ENCODE assay signal across 1 cellular context in the genomic region with DNA sequence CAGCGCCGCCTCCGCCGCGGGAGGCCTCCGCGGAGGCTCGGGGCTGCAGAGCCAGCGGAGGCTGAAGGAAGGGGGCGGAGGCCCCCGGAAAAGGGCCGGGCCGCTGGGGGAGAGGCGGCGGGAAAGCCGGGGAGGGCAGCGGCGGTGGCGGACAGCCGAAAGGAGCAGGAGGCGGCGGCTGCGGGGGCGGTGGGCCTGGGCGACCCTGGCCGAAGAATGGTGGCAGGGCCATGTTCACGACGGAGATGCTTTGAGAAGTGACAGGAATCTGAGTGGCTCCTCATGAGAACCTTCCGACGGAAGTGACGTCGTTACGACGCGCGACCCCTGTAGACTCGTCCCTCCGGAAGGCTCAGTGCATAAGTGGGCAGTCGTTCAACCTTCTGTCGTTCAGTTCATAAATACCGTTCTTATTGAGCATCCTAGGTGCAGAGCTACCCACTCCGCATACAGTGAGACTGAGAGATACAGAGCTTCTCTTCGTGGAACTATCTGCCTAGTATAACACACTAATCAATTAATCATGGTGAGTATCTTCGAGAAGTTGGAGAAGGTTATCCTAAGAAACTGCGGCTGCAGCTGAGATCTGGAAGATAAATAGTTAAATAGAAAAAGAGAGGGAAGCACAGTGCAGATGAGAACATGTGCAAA.
TF ChIP-seq lines count a peak whose summit lies in the region.

A gene with protein sequence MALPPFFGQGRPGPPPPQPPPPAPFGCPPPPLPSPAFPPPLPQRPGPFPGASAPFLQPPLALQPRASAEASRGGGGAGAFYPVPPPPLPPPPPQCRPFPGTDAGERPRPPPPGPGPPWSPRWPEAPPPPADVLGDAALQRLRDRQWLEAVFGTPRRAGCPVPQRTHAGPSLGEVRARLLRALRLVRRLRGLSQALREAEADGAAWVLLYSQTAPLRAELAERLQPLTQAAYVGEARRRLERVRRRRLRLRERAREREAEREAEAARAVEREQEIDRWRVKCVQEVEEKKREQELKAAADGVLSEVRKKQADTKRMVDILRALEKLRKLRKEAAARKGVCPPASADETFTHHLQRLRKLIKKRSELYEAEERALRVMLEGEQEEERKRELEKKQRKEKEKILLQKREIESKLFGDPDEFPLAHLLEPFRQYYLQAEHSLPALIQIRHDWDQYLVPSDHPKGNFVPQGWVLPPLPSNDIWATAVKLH (minus strand): TSS at position 259 of the 651 bp plus-strand sequence. CDS start 27 bp downstream, at position 232.

TF ChIP-seq in K562, 482 proteins besides CTCF, POLR2A, EP300 and RAD21 (continued from another document and continues in another):
- TF ChIP-seq, protein P1, sequence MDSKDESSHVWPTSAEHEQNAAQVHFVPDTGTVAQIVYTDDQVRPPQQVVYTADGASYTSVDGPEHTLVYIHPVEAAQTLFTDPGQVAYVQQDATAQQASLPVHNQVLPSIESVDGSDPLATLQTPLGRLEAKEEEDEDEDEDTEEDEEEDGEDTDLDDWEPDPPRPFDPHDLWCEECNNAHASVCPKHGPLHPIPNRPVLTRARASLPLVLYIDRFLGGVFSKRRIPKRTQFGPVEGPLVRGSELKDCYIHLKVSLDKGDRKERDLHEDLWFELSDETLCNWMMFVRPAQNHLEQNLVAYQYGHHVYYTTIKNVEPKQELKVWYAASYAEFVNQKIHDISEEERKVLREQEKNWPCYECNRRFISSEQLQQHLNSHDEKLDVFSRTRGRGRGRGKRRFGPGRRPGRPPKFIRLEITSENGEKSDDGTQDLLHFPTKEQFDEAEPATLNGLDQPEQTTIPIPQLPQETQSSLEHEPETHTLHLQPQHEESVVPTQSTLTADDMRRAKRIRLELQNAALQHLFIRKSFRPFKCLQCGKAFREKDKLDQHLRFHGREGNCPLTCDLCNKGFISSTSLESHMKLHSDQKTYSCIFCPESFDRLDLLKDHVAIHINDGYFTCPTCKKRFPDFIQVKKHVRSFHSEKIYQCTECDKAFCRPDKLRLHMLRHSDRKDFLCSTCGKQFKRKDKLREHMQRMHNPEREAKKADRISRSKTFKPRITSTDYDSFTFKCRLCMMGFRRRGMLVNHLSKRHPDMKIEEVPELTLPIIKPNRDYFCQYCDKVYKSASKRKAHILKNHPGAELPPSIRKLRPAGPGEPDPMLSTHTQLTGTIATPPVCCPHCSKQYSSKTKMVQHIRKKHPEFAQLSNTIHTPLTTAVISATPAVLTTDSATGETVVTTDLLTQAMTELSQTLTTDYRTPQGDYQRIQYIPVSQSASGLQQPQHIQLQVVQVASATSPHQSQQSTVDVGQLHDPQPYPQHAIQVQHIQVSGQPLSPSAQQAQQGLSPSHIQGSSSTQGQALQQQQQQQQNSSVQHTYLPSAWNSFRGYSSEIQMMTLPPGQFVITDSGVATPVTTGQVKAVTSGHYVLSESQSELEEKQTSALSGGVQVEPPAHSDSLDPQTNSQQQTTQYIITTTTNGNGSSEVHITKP (IDR thresholded peaks at IDR 0.05; ENCODE audit: partially characterized antibody) = no peak
- TF ChIP-seq FIP1L1 (IDR thresholded peaks at IDR 0.05; ENCODE audit: low read depth, low read length, poor library complexity, severe bottlenecking) (no peak), DNMT1 (IDR thresholded peaks at IDR 0.05) (no peak), DPF2 (IDR thresholded peaks at IDR 0.05) (peak; percentile 32; the same call in 1 of the 2 replicates), BCL6 (CRISPR knock-in tag; IDR thresholded peaks at IDR 0.05) (no peak), ZNF232 (CRISPR knock-in tag; IDR thresholded peaks at IDR 0.05) (no peak), TFAP4 (CRISPR knock-in tag; IDR thresholded peaks at IDR 0.05; ENCODE audit: borderline replicate concordance) (peak; percentile 44), KAT2B (IDR thresholded peaks at IDR 0.05; ENCODE audit: low read depth, low read length) (no peak), DACH1 (IDR thresholded peaks at IDR 0.05; ENCODE audit: partially characterized antibody) (no peak), ZNF766 (CRISPR knock-in tag; conservative IDR thresholded peaks at IDR 0.05) (no peak), ELF2 (CRISPR knock-in tag; IDR thresholded peaks at IDR 0.05) (peak; percentile 73), DIDO1 (tag; IDR thresholded peaks at IDR 0.05; ENCODE audit: low read depth) (peak; percentile 82), SMARCA5 (IDR thresholded peaks at IDR 0.05) (no peak), FOXA1 (IDR thresholded peaks at IDR 0.05; ENCODE audit: borderline replicate concordance) (no peak), NFYB (IDR thresholded peaks at IDR 0.05; ENCODE audit: extremely low read depth, insufficient read length) (peak; percentile 4), NCOA2 (IDR thresholded peaks at IDR 0.05; ENCODE audit: partially characterized antibody in 2 of 2) (no peak), SRF (CRISPR knock-in tag; IDR thresholded peaks at IDR 0.05) (no peak), NFIC (IDR thresholded peaks at IDR 0.05) (peak; percentile 44; the same call in 1 of the 2 replicates), ZNF695 (CRISPR knock-in tag; IDR thresholded peaks at IDR 0.05) (no peak), ILF3 (IDR thresholded peaks at IDR 0.05; ENCODE audit: borderline replicate concordance) (no peak), PHF8 (IDR thresholded peaks at IDR 0.05; ENCODE audit: borderline replicate concordance, low read length) (peak; percentile 71; the same call in 1 of the 2 replicates), ZC3H11A (IDR thresholded peaks at IDR 0.05; ENCODE audit: low read depth, low read length) (no peak), ZNF57 (CRISPR knock-in tag; IDR thresholded peaks at IDR 0.05) (no peak), ILK (tag; IDR thresholded peaks at IDR 0.05; ENCODE audit: borderline replicate concordance, low read depth) (no peak), CEBPB (tag; IDR thresholded peaks at IDR 0.05) (no peak), ZNF408 (CRISPR knock-in tag; IDR thresholded peaks at IDR 0.05; ENCODE audit: low read depth) (no peak), MAX (CRISPR knock-in tag; IDR thresholded peaks at IDR 0.05) (0 out of 2 replicates have a peak, but pooled peaks have one; percentile 14), CHAMP1 (IDR thresholded peaks at IDR 0.05) (0 out of 2 replicates have a peak, but pooled peaks have one; percentile 33), ZNF717 (CRISPR knock-in tag; IDR thresholded peaks at IDR 0.05) (no peak), PHTF2 (CRISPR knock-in tag; IDR thresholded peaks at IDR 0.05) (no peak), ZNF224 (CRISPR knock-in tag; IDR thresholded peaks at IDR 0.05) (no peak), PTBP1 (IDR thresholded peaks at IDR 0.05; ENCODE audit: low read depth, low read length) (no peak), SMARCB1 (IDR thresholded peaks at IDR 0.05; ENCODE audit: insufficient read length, low read depth) (no peak), SIN3B (IDR thresholded peaks at IDR 0.05; ENCODE audit: low read depth) (peak; percentile 87), HDAC2 (IDR thresholded peaks at IDR 0.05) (no peak), HDAC8 (tag; IDR thresholded peaks at IDR 0.05) (no peak), KAT8 (IDR thresholded peaks at IDR 0.05; ENCODE audit: low read depth) (0 out of 2 replicates have a peak, but pooled peaks have one; percentile 26)
- TF ChIP-seq, protein P2, sequence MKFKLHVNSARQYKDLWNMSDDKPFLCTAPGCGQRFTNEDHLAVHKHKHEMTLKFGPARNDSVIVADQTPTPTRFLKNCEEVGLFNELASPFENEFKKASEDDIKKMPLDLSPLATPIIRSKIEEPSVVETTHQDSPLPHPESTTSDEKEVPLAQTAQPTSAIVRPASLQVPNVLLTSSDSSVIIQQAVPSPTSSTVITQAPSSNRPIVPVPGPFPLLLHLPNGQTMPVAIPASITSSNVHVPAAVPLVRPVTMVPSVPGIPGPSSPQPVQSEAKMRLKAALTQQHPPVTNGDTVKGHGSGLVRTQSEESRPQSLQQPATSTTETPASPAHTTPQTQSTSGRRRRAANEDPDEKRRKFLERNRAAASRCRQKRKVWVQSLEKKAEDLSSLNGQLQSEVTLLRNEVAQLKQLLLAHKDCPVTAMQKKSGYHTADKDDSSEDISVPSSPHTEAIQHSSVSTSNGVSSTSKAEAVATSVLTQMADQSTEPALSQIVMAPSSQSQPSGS (CRISPR knock-in tag; IDR thresholded peaks at IDR 0.05) = no peak
- TF ChIP-seq, protein P3, sequence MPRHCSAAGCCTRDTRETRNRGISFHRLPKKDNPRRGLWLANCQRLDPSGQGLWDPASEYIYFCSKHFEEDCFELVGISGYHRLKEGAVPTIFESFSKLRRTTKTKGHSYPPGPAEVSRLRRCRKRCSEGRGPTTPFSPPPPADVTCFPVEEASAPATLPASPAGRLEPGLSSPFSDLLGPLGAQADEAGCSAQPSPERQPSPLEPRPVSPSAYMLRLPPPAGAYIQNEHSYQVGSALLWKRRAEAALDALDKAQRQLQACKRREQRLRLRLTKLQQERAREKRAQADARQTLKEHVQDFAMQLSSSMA (CRISPR knock-in tag; IDR thresholded peaks at IDR 0.05) = no peak
- TF ChIP-seq, protein P4, sequence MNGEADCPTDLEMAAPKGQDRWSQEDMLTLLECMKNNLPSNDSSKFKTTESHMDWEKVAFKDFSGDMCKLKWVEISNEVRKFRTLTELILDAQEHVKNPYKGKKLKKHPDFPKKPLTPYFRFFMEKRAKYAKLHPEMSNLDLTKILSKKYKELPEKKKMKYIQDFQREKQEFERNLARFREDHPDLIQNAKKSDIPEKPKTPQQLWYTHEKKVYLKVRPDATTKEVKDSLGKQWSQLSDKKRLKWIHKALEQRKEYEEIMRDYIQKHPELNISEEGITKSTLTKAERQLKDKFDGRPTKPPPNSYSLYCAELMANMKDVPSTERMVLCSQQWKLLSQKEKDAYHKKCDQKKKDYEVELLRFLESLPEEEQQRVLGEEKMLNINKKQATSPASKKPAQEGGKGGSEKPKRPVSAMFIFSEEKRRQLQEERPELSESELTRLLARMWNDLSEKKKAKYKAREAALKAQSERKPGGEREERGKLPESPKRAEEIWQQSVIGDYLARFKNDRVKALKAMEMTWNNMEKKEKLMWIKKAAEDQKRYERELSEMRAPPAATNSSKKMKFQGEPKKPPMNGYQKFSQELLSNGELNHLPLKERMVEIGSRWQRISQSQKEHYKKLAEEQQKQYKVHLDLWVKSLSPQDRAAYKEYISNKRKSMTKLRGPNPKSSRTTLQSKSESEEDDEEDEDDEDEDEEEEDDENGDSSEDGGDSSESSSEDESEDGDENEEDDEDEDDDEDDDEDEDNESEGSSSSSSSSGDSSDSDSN (IDR thresholded peaks at IDR 0.05; ENCODE audit: borderline replicate concordance in 1 of 2, low read depth in 2 of 2, low read length in 2 of 2) = no peak; a peak in 1 of 4 replicates
- TF ChIP-seq, protein P5, sequence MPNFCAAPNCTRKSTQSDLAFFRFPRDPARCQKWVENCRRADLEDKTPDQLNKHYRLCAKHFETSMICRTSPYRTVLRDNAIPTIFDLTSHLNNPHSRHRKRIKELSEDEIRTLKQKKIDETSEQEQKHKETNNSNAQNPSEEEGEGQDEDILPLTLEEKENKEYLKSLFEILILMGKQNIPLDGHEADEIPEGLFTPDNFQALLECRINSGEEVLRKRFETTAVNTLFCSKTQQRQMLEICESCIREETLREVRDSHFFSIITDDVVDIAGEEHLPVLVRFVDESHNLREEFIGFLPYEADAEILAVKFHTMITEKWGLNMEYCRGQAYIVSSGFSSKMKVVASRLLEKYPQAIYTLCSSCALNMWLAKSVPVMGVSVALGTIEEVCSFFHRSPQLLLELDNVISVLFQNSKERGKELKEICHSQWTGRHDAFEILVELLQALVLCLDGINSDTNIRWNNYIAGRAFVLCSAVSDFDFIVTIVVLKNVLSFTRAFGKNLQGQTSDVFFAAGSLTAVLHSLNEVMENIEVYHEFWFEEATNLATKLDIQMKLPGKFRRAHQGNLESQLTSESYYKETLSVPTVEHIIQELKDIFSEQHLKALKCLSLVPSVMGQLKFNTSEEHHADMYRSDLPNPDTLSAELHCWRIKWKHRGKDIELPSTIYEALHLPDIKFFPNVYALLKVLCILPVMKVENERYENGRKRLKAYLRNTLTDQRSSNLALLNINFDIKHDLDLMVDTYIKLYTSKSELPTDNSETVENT (CRISPR knock-in tag; IDR thresholded peaks at IDR 0.05) = no peak
- TF ChIP-seq, protein P6, sequence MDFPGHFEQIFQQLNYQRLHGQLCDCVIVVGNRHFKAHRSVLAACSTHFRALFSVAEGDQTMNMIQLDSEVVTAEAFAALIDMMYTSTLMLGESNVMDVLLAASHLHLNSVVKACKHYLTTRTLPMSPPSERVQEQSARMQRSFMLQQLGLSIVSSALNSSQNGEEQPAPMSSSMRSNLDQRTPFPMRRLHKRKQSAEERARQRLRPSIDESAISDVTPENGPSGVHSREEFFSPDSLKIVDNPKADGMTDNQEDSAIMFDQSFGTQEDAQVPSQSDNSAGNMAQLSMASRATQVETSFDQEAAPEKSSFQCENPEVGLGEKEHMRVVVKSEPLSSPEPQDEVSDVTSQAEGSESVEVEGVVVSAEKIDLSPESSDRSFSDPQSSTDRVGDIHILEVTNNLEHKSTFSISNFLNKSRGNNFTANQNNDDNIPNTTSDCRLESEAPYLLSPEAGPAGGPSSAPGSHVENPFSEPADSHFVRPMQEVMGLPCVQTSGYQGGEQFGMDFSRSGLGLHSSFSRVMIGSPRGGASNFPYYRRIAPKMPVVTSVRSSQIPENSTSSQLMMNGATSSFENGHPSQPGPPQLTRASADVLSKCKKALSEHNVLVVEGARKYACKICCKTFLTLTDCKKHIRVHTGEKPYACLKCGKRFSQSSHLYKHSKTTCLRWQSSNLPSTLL (IDR thresholded peaks at IDR 0.05) = no peak
